In genomic region chr20:32820000-32820697, GRCh38 we compare ENCODE assay signal across 1 cellular context.
TF ChIP-seq lines count a peak whose summit lies in the region.

No MANE protein-coding gene starts in this region.

TF ChIP-seq in HepG2, 621 proteins besides CTCF, POLR2A, EP300 and RAD21 (continued from another document and continues in another):
- peak; percentile 90; the same call in 1 of the 2 replicates for TF ChIP-seq SRY (CRISPR knock-in tag; IDR thresholded peaks at IDR 0.05)
- TF ChIP-seq MED8 (CRISPR knock-in tag; IDR thresholded peaks at IDR 0.05; ENCODE audit: insufficient replicate concordance): peak; percentile 52
- TF ChIP-seq MATR3 (CRISPR knock-in tag; IDR thresholded peaks at IDR 0.05): 0 out of 2 replicates have a peak, but pooled peaks have one; percentile 8
- peak; percentile 54 for TF ChIP-seq KAT8 (CRISPR knock-in tag; IDR thresholded peaks at IDR 0.05)
- no peak for TF ChIP-seq ZNF737 (CRISPR knock-in tag; IDR thresholded peaks at IDR 0.05; ENCODE audit: borderline replicate concordance)
- TF ChIP-seq ZMAT5 (CRISPR knock-in tag; IDR thresholded peaks at IDR 0.05; ENCODE audit: borderline replicate concordance, low read depth): no peak
- no peak for TF ChIP-seq ZSCAN31 (CRISPR knock-in tag; IDR thresholded peaks at IDR 0.05; ENCODE audit: low read depth)
- no peak for TF ChIP-seq SNAPC4 (CRISPR knock-in tag; IDR thresholded peaks at IDR 0.05)
- peak; percentile 58 for TF ChIP-seq PRPF4 (IDR thresholded peaks at IDR 0.05; ENCODE audit: low read depth, low read length, poor library complexity, severe bottlenecking)
- TF ChIP-seq ZNF276 (CRISPR knock-in tag; IDR thresholded peaks at IDR 0.05; ENCODE audit: low read depth): peak; percentile 85; the same call in 1 of the 2 replicates
- TF ChIP-seq GMEB1 (CRISPR knock-in tag; IDR thresholded peaks at IDR 0.05; ENCODE audit: borderline replicate concordance): peak; percentile 93
- TF ChIP-seq BRF2 (CRISPR knock-in tag; IDR thresholded peaks at IDR 0.05): peak; percentile 52; the same call in 1 of the 2 replicates
- no peak for TF ChIP-seq SRSF9 (IDR thresholded peaks at IDR 0.05; ENCODE audit: borderline replicate concordance, insufficient read depth, low read depth, low read length, poor library complexity, severe bottlenecking)
- TF ChIP-seq ZNF639 (CRISPR knock-in tag; conservative IDR thresholded peaks at IDR 0.05): peak; percentile 24; the same call in 1 of the 2 replicates
- TF ChIP-seq ARNT (IDR thresholded peaks at IDR 0.05): no peak
- TF ChIP-seq MXI1 (IDR thresholded peaks at IDR 0.05; ENCODE audit: borderline replicate concordance, low read depth, low read length): peak; percentile 64; the same call in 1 of the 3 replicates
- TF ChIP-seq ESRRA (CRISPR knock-in tag; IDR thresholded peaks at IDR 0.05; ENCODE audit: low read depth): peak; percentile 73
- peak; percentile 69; the same call in 1 of the 2 replicates for TF ChIP-seq ZNF354B (CRISPR knock-in tag; IDR thresholded peaks at IDR 0.05)
- TF ChIP-seq SP4 (CRISPR knock-in tag; IDR thresholded peaks at IDR 0.05): peak; percentile 59
- TF ChIP-seq FOXA3 (CRISPR knock-in tag; IDR thresholded peaks at IDR 0.05): peak; percentile 30; the same call in 1 of the 2 replicates
- TF ChIP-seq THRA (CRISPR knock-in tag; IDR thresholded peaks at IDR 0.05; ENCODE audit: borderline replicate concordance): peak; percentile 53; the same call in 1 of the 2 replicates
- TF ChIP-seq FOXC1 (CRISPR knock-in tag; IDR thresholded peaks at IDR 0.05; ENCODE audit: borderline replicate concordance): peak; percentile 81; the same call in 1 of the 2 replicates
- TF ChIP-seq IRF1 (CRISPR knock-in tag; IDR thresholded peaks at IDR 0.05; ENCODE audit: low read depth): 0 out of 2 replicates have a peak, but pooled peaks have one; percentile 24
- TF ChIP-seq STAG1 (CRISPR knock-in tag; IDR thresholded peaks at IDR 0.05): no peak
- TF ChIP-seq ZFP37 (CRISPR knock-in tag; IDR thresholded peaks at IDR 0.05; ENCODE audit: borderline replicate concordance): no peak
- TF ChIP-seq ATAD3A (CRISPR knock-in tag; IDR thresholded peaks at IDR 0.05): no peak
- no peak for TF ChIP-seq CENPT (CRISPR knock-in tag; IDR thresholded peaks at IDR 0.05; ENCODE audit: low read depth)
- TF ChIP-seq DNMT1 (CRISPR knock-in tag; IDR thresholded peaks at IDR 0.05): peak; percentile 81
- no peak for TF ChIP-seq RORA (CRISPR knock-in tag; IDR thresholded peaks at IDR 0.05)
- no peak for TF ChIP-seq FOXJ3 (CRISPR knock-in tag; IDR thresholded peaks at IDR 0.05; ENCODE audit: borderline replicate concordance)
- TF ChIP-seq ZNF704 (CRISPR knock-in tag; IDR thresholded peaks at IDR 0.05; ENCODE audit: borderline replicate concordance): no peak; the same call in 1 of the 2 replicates
- 0 out of 2 replicates have a peak, but pooled peaks have one; percentile 9 for TF ChIP-seq ZNF788 (CRISPR knock-in tag; IDR thresholded peaks at IDR 0.05; ENCODE audit: borderline replicate concordance)
- TF ChIP-seq KDM3A (CRISPR knock-in tag; IDR thresholded peaks at IDR 0.05; ENCODE audit: low read depth): peak; percentile 50; the same call in 1 of the 2 replicates
- TF ChIP-seq ZNF513 (CRISPR knock-in tag; conservative IDR thresholded peaks at IDR 0.05): peak; percentile 56; the same call in 1 of the 2 replicates
- 0 out of 2 replicates have a peak, but pooled peaks have one; percentile 30 for TF ChIP-seq HIC2 (CRISPR knock-in tag; IDR thresholded peaks at IDR 0.05; ENCODE audit: low read depth)
- TF ChIP-seq ZNF777 (CRISPR knock-in tag; IDR thresholded peaks at IDR 0.05): 0 out of 2 replicates have a peak, but pooled peaks have one; percentile 29
- TF ChIP-seq STAT5B (CRISPR knock-in tag; IDR thresholded peaks at IDR 0.05): no peak
- TF ChIP-seq MED13 (CRISPR knock-in tag; IDR thresholded peaks at IDR 0.05): 0 out of 2 replicates have a peak, but pooled peaks have one; percentile 42
- TF ChIP-seq ZNF224 (CRISPR knock-in tag; IDR thresholded peaks at IDR 0.05): peak; percentile 71; the same call in 1 of the 2 replicates
- TF ChIP-seq RXRA (CRISPR knock-in tag; IDR thresholded peaks at IDR 0.05): 0 out of 2 replicates have a peak, but pooled peaks have one; percentile 21
- TF ChIP-seq ZFP62 (CRISPR knock-in tag; IDR thresholded peaks at IDR 0.05): no peak
- TF ChIP-seq KDM4B (CRISPR knock-in tag; IDR thresholded peaks at IDR 0.05): peak; percentile 32; the same call in 1 of the 2 replicates
- TF ChIP-seq KLF13 (CRISPR knock-in tag; IDR thresholded peaks at IDR 0.05): peak; percentile 92; the same call in 1 of the 2 replicates
